ENCODE assay signal across 8 cellular contexts in the genomic region with DNA sequence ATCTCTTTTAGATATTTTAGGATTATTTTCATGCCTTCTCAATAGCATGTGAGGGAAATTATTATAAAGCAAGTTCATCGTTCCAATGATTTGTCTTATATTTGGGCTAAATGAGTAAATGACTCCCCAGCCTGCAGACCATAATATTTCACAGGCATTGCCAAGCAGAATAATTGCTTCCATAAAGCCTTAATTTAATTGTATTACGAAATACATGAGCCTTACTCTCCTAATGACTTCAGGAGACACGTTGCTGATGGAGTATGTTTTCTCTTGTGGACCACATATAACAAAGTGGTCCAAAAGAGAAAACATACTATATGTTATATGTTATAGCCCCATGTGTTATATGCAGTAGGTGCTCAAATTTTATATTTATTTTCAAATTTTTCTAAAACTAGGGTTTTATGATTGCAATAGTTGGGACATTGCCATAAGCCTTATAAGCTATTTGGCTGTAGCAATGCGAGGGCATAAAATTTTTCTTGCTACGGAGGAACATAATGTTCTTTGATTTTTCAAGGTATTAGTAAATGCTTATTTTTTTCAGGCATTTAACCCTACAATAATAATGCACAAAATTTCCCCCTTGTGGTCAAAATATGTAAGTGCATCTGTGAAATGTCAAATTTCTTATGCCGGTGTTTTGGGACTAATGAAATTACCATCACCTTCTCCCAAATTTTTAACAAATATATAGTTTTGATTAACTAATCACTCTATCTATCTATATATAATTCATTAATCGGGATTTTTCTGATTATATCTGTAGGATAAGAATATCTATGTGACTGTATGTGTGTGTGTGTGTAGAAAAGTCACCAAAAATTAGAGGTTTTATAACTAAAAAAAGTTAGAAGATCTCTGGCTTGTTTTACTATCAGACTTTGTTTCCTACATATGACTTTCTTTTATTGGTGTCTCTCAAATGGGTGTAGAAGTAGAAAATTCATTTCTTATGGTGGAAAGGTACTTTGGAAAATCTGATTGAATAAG. TPM values are rescaled to one million over a fixed set of nuclear protein-coding genes. Genes with fewer than 3 reads are reported as not detected.
DNase-seq lines count a peak whose midpoint lies in the region; TF ChIP-seq lines count a peak whose summit lies in the region.

No MANE protein-coding gene starts in this region.

- H3K9me3 Mint-ChIP-seq in osteocyte (ENCODE audit: unreplicated experiment): no peaks in the 10 kb centered on the region

- no peaks in the 10 kb centered on the region for H4K20me1 ChIP-seq in KMS-11 (ENCODE audit: insufficient read depth)

- H3K4me1 ChIP-seq in KMS-11 (ENCODE audit: low read depth, poor library complexity, severe bottlenecking): no peaks in the 10 kb centered on the region

- TF ChIP-seq CTCF in GM12864 (IDR thresholded peaks at IDR 0.05; ENCODE audit: low read depth, low read length, missing control alignments) (peak; percentile 48), KMS-11 (conservative IDR thresholded peaks at IDR 0.05; ENCODE audit: low read depth, low read length) (peak; percentile 83), cardiac fibroblast (IDR thresholded peaks at IDR 0.05; ENCODE audit: low read depth, low read length) (peak; percentile 57), osteocyte (IDR thresholded peaks at IDR 0.05) (peak; percentile 70)

- no peaks in the 10 kb centered on the region for H3K79me2 ChIP-seq in KMS-11 (ENCODE audit: insufficient read depth, low read depth)

- no peak overlapping the region for H3K4me3 Mint-ChIP-seq in osteocyte (ENCODE audit: unreplicated experiment)

- H3K27me3 ChIP-seq in KMS-11 (ENCODE audit: insufficient read depth, low read depth): no peaks in the 10 kb centered on the region

- no peak overlapping the region for H3K27ac ChIP-seq in KMS-11

- DNase-seq in GM12864 (ENCODE audit: low read depth) (no peak), cardiac fibroblast (ENCODE audit: low read depth in 2 of 2) (peak; percentile 50 to 57), osteocyte (ENCODE audit: extremely low spot score, unreplicated experiment) (no peak), NCI-H1092 (lab: John Stamatoyannopoulos, UW) (no peak), occipital lobe (lab: John Stamatoyannopoulos, UW) (no peak), Ammon's horn (ENCODE audit: low spot score) (no peak), NCI-H1436 (lab: John Stamatoyannopoulos, UW) (no peak)

- no peak overlapping the region for H3K4me2 ChIP-seq in KMS-11

- H3K4me3 ChIP-seq in GM12864 (ENCODE audit: low read depth, low read length): no peak overlapping the region
- H3K4me3 ChIP-seq in KMS-11 (IDR thresholded peaks at IDR 0.05; ENCODE audit: insufficient read depth, low read depth, low read length): no peak overlapping the region
- no peak overlapping the region for H3K4me3 ChIP-seq in cardiac fibroblast (replicated peaks in 1 of 2; ENCODE audit: low read depth in 2 of 2, low read length in 2 of 2)

- no peaks in the 10 kb centered on the region for H3K36me3 Mint-ChIP-seq in osteocyte (ENCODE audit: unreplicated experiment)

- H3K4me1 Mint-ChIP-seq in osteocyte (ENCODE audit: unreplicated experiment): no peaks in the 10 kb centered on the region

- peaks cover 34% of the 10 kb centered on the region for H3K27me3 Mint-ChIP-seq in osteocyte (ENCODE audit: unreplicated experiment)

- H3K9ac ChIP-seq in KMS-11: no peak overlapping the region

- H2AFZ ChIP-seq in KMS-11 (ENCODE audit: low read depth): no peak overlapping the region

- no peaks in the 10 kb centered on the region for H3K36me3 ChIP-seq in KMS-11 (ENCODE audit: insufficient read depth)

- no peak overlapping the region for H3K27ac Mint-ChIP-seq in osteocyte (ENCODE audit: unreplicated experiment)

RNA-seq across cellular contexts. Expression of a gene that starts 26.4 kb away (rescaled TPM):
- total RNA-seq in osteocyte (not detected in 2 replicates), occipital lobe (not detected)

RNA-seq across cellular contexts. Expression of a gene that starts 53.1 kb away (rescaled TPM):
- not detected in 2 replicates for total RNA-seq in osteocyte
- total RNA-seq in occipital lobe: not detected

Comparison
In these comparisons a context has a peak if more than half of its experiments do, and no peak if none do; other contexts are left out.
1. DNase-seq: peak in cardiac fibroblast (2 of 2); none in GM12864 (single experiment), osteocyte (single experiment), NCI-H1092 (single experiment), occipital lobe (single experiment), Ammon's horn (single experiment) and NCI-H1436 (single experiment).
2. Peak in every context shown above with its lines, with median percentiles within 50 percentile points of each other: CTCF ChIP-seq.